In genomic region chr20:17543531-17543961, GRCh38 we compare ENCODE assay signal across 9 cellular contexts. TPM values are rescaled to one million over a fixed set of nuclear protein-coding genes. Genes with fewer than 3 reads are reported as not detected.
A peak's percentile ranks its signal among the peaks of the same experiment; 100 is the strongest.
DNase-seq lines count a peak whose midpoint lies in the region; ATAC-seq and TF ChIP-seq lines count a peak whose summit lies in the region.
"Had no signal": no experiment of that assay in that cellular context is flagged by ENCODE, and none has a peak within 500 bp of the region (broad histone marks: within the 10 kb centered on the region; RNA-seq: fewer than 3 reads in every experiment).

No MANE protein-coding gene starts in this region.

- H3K4me1 Mint-ChIP-seq in progenitor cell of endocrine pancreas (ENCODE audit: low read depth), result peaks cover 32% of the 10 kb centered on the region

- TF ChIP-seq CTCF in heart right ventricle (IDR thresholded peaks at IDR 0.05), result no peak
- TF ChIP-seq CTCF in progenitor cell of endocrine pancreas (IDR thresholded peaks at IDR 0.05; ENCODE audit: unreplicated experiment), result no peak

- H3K27ac Mint-ChIP-seq in progenitor cell of endocrine pancreas, result peak overlapping the region; percentile 21

- peak overlapping the region; percentile 28 for H2AFZ ChIP-seq in ACC112 (ENCODE audit: low read length, unreplicated experiment)

- H3K36me3 ChIP-seq in ACC112 (ENCODE audit: insufficient read depth, low read length) (no peaks in the 10 kb centered on the region), heart right ventricle (no peaks in the 10 kb centered on the region)

- no peak overlapping the region for H3K4me3 Mint-ChIP-seq in progenitor cell of endocrine pancreas (ENCODE audit: low read depth)

- peaks cover 8% of the 10 kb centered on the region for H3K27me3 Mint-ChIP-seq in progenitor cell of endocrine pancreas

- ATAC-seq in heart right ventricle, result peak in 2 of 8 donors; percentile 26 to 28

- H3K27me3 ChIP-seq in ACC112 (ENCODE audit: insufficient read depth, low read length), result no peaks in the 10 kb centered on the region
- H3K27me3 ChIP-seq in heart right ventricle, result no peaks in the 10 kb centered on the region

- no peaks in the 10 kb centered on the region for H3K9me3 ChIP-seq in heart right ventricle

- H3K4me3 ChIP-seq in ACC112 (ENCODE audit: low read depth, low read length) (peak overlapping the region; percentile 64), heart right ventricle (no peak overlapping the region)

- peak; percentile 90 for DNase-seq in amniotic epithelial cell (ENCODE audit: low read depth)
- DNase-seq in heart right ventricle, result no peak
- DNase-seq in progenitor cell of endocrine pancreas (ENCODE audit: low spot score, unreplicated experiment), result no peak
- no peak for DNase-seq in GF-D8 (lab: John Stamatoyannopoulos, UW)
- DNase-seq in NCI-H82 (lab: John Stamatoyannopoulos, UW), result no peak
- no peak for DNase-seq in amygdala (lab: John Stamatoyannopoulos, UW)
- no peak for DNase-seq in SKM-1 treated with dmso at 0.1 percent for 144 hours (lab: John Stamatoyannopoulos, UW; ENCODE audit: unreplicated experiment)
- DNase-seq: DMS153 had no signal

- H3K79me2 ChIP-seq in ACC112 (ENCODE audit: control insufficient read depth, insufficient read depth, low read length, unreplicated experiment), result no peaks in the 10 kb centered on the region

- intact Hi-C loops in heart right ventricle (cut with DNase I), result loop anchor here in 1 of 10 donors (2.0 kb wide), 1 partner anchor 71 kb away; no protein-coding TSS in a partner anchor

- no peaks in the 10 kb centered on the region for H3K9me3 Mint-ChIP-seq in progenitor cell of endocrine pancreas (ENCODE audit: low read depth)

- H3K27ac ChIP-seq in ACC112 (ENCODE audit: low read depth, low read length) (peak overlapping the region; percentile 98), heart right ventricle (peak overlapping the region in 9 of 10 donors; percentile 8 to 72 (median 63))

- no peaks in the 10 kb centered on the region for H3K36me3 Mint-ChIP-seq in progenitor cell of endocrine pancreas (ENCODE audit: insufficient read depth)

- H3K4me1 ChIP-seq in ACC112 (ENCODE audit: control insufficient read depth, insufficient read depth, low read length, unreplicated experiment) (peaks cover 25% of the 10 kb centered on the region), heart right ventricle (peaks cover 0 to 21% (median 7%) of the 10 kb centered on the region in 9 donors)

- 78 to 79% methylated on average over 3 of the region's 3 CpGs for whole genome bisulfite sequencing in heart right ventricle, 2 donors

RNA-seq across cellular contexts. Expression of gene BFSP1, which starts 12.4 kb away (rescaled TPM):
- 1 to 10 TPM in 2 of 10 donors, under 1 TPM in 8; 0.27 to 1.9 (median 0.70) TPM for total RNA-seq in heart right ventricle
- polyA plus RNA-seq in heart right ventricle, result under 1 TPM; 0.19 to 0.44 TPM
- 4.2 and 4.8 TPM in 2 replicates for total RNA-seq in progenitor cell of endocrine pancreas

RNA-seq across cellular contexts. Expression of gene DSTN, which starts 26.3 kb away (rescaled TPM):
- total RNA-seq in heart right ventricle (100 to 1,000 TPM; 353 to 802 (median 569) TPM), progenitor cell of endocrine pancreas (199 and 201 TPM in 2 replicates)
- 100 to 1,000 TPM; 261 to 538 TPM for polyA plus RNA-seq in heart right ventricle
